In genomic region chr12:51531284-51531981, GRCh38 we compare ENCODE assay signal across 1 cellular context.
TF ChIP-seq lines count a peak whose summit lies in the region.

No MANE protein-coding gene starts in this region.

TF ChIP-seq in H1, 55 proteins besides CTCF, POLR2A, EP300 and RAD21:
- TF ChIP-seq CEBPB (IDR thresholded peaks at IDR 0.05; ENCODE audit: low read depth, low read length) (no peak), RBBP5 (IDR thresholded peaks at IDR 0.05; ENCODE audit: borderline replicate concordance, low read depth, low read length) (no peak), RXRA (IDR thresholded peaks at IDR 0.05; ENCODE audit: insufficient read depth, low read depth, low read length) (no peak), SP4 (IDR thresholded peaks at IDR 0.05; ENCODE audit: low read length) (no peak), BRCA1 (IDR thresholded peaks at IDR 0.05; ENCODE audit: low read depth, low read length) (no peak), CHD7 (IDR thresholded peaks at IDR 0.05; ENCODE audit: insufficient replicate concordance, low read length) (no peak)
